23 cellular contexts compared by ENCODE assay signal in genomic region chr10:112131996-112132395, GRCh38.
"Had no signal": no experiment of that assay in that cellular context is flagged by ENCODE, and none has a peak within 500 bp of the region (broad histone marks: within the 10 kb centered on the region; RNA-seq: fewer than 3 reads in every experiment).

No MANE protein-coding gene starts in this region.

- H3K27ac ChIP-seq: ascending aorta, brain microvascular endothelial cell, left lung, pancreas, prostate gland, stomach, tibial artery had no signal

- H3K9me3 ChIP-seq: ascending aorta, left lung, pancreas, prostate gland, stomach, tibial artery had no signal

- H3K4me1 ChIP-seq: ascending aorta, left lung, pancreas, prostate gland, stomach, tibial artery had no signal

- H3K36me3 ChIP-seq: ascending aorta, brain microvascular endothelial cell, left lung, pancreas, prostate gland, stomach had no signal

- H3K4me3 ChIP-seq: ascending aorta, left lung, lung, pancreas, prostate gland, stomach, tibial artery had no signal

- H3K27me3 ChIP-seq: ascending aorta, brain microvascular endothelial cell, left lung, pancreas, stomach, tibial artery had no signal

- ATAC-seq: activated T-cell treated with anti-CD3 and anti-CD28 coated beads, Interleukin-2, amount 50 U/mL, for 72 hours; esophagus mucosa; left lung; pancreas; stimulated activated naive B cell treated with anti-CD40 and anti-IgM and Interleukin-4, amounts not matched to agents 10 μg/mL and 1 μg/mL and 100 μg/mL, for 72 hours had no signal

- DNase-seq: activated B cell treated with CpG ODN at 0.5 μM for 24 hours; activated CD4-positive, alpha-beta T cell treated with anti-CD3 and anti-CD28 coated beads, Interleukin-2, amount 50 U/mL, for 1 hour; activated naive CD4-positive, alpha-beta T cell; activated T-cell treated with anti-CD3 and anti-CD28 coated beads for 4 hours; activated T-cell treated with anti-CD3 and anti-CD28 coated beads, Interleukin-2, amount 50 U/mL, for 72 hours; brain microvascular endothelial cell; caudate nucleus; foreskin melanocyte; kidney glomerular epithelial cell; left lung; mesendoderm; nucleus accumbens; pancreas; stimulated activated CD4-positive, alpha-beta T cell treated with anti-CD3 and anti-CD28 coated beads, Interleukin-15, amount 100 ng/mL, for 24 hours; stimulated activated CD4-positive, alpha-beta T cell treated with anti-CD3 and anti-CD28 coated beads, Interleukin-2, amount 100 ng/mL, for 24 hours; stimulated activated naive B cell treated with anti-CD40 and anti-IgM and Interleukin-4, amounts not matched to agents 10 μg/mL and 1 μg/mL and 100 μg/mL, for 72 hours; stomach; T-helper 2 cell; tibial artery had no signal
